ENCODE assay signal across 22 cellular contexts in genomic region chr1:93770640-93771039, GRCh38.
DNase-seq lines count a peak whose midpoint lies in the region; ATAC-seq and TF ChIP-seq lines count a peak whose summit lies in the region.
"Had no signal": no experiment of that assay in that cellular context is flagged by ENCODE, and none has a peak within 500 bp of the region (broad histone marks: within the 10 kb centered on the region; RNA-seq: fewer than 3 reads in every experiment).

No MANE protein-coding gene starts in this region.

- no peak overlapping the region for H3K4me3 ChIP-seq in adipocyte (ENCODE audit: low read length)
- H3K4me3 ChIP-seq: gastroesophageal sphincter, mucosa of descending colon, thoracic aorta had no signal

- TF ChIP-seq CTCF in chondrocyte (IDR thresholded peaks at IDR 0.05), result no peak

- no peak overlapping the region for H3K4me3 Mint-ChIP-seq in activated T-helper 17 cell treated with anti-CD3 and anti-CD28 coated beads, Interleukin-2, amount 50 U/mL, for 72 hours
- no peak overlapping the region for H3K4me3 Mint-ChIP-seq in chondrocyte (ENCODE audit: unreplicated experiment)
- H3K4me3 Mint-ChIP-seq: activated CD4-positive, alpha-beta memory T cell treated with anti-CD3 and anti-CD28 coated beads, Interleukin-2, amount 10 ng/mL, durations not matched to agents 7 days and 5 days; activated naive CD4-positive, alpha-beta T cell treated with anti-CD3 and anti-CD28 coated beads, Interleukin-2, amount 50 U/mL, for 24 hours; activated T-cell treated with anti-CD3 and anti-CD28 coated beads, Interleukin-2, amount 50 U/mL, for 4 hours; stimulated activated effector memory CD8-positive, alpha-beta T cell treated with anti-CD3 and anti-CD28 coated beads, Interleukin-12 subunit alpha, Interleukin-12 subunit beta, amount 100 ng/mL, for 72 hours; T-cell had no signal

- no peaks in the 10 kb centered on the region for H3K36me3 ChIP-seq in adipocyte (ENCODE audit: control insufficient read depth, insufficient read depth, low read length, severe bottlenecking)
- H3K36me3 ChIP-seq: gastroesophageal sphincter, thoracic aorta had no signal

- DNase-seq in EH (ENCODE audit: low read depth) (peak; percentile 41), NAMALWA (ENCODE audit: low spot score) (peak; percentile 13), adipocyte (ENCODE audit: low read depth) (peak; percentile 18), left kidney (ENCODE audit: low read depth, low spot score) (peak; percentile 72), chondrocyte (ENCODE audit: low spot score) (no peak)
- DNase-seq: activated CD4-positive, alpha-beta memory T cell treated with anti-CD3 and anti-CD28 coated beads, Interleukin-2, amount 10 ng/mL, durations not matched to agents 7 days and 5 days; activated T-cell treated with anti-CD3 and anti-CD28 coated beads, Interleukin-2, amount 50 U/mL, for 4 hours; GF-D8; left colon; mucosa of descending colon; MV-4-11; NCI-H2081 treated with DMSO at 0.1 percent for 48 hours; NCI-H526 treated with DMSO at 0.1 percent for 48 hours; T-cell had no signal

- H3K9ac ChIP-seq in adipocyte (ENCODE audit: low read length), result no peak overlapping the region

- H3K4me1 ChIP-seq in adipocyte (ENCODE audit: control insufficient read depth, insufficient read depth, low read length), result peaks cover 28% of the 10 kb centered on the region

- H3K27me3 ChIP-seq in adipocyte (replicated peaks; ENCODE audit: control insufficient read depth, insufficient read depth, low read length), result no peaks in the 10 kb centered on the region
- H3K27me3 ChIP-seq: gastroesophageal sphincter had no signal

- H3K9me3 Mint-ChIP-seq in activated T-helper 17 cell treated with anti-CD3 and anti-CD28 coated beads, Interleukin-2, amount 50 U/mL, for 72 hours, result no peaks in the 10 kb centered on the region
- no peaks in the 10 kb centered on the region for H3K9me3 Mint-ChIP-seq in chondrocyte (ENCODE audit: low read depth)
- H3K9me3 Mint-ChIP-seq: activated CD4-positive, alpha-beta memory T cell treated with anti-CD3 and anti-CD28 coated beads, Interleukin-2, amount 10 ng/mL, durations not matched to agents 7 days and 5 days; activated naive CD4-positive, alpha-beta T cell treated with anti-CD3 and anti-CD28 coated beads, Interleukin-2, amount 50 U/mL, for 24 hours; activated T-cell treated with anti-CD3 and anti-CD28 coated beads, Interleukin-2, amount 50 U/mL, for 4 hours; stimulated activated effector memory CD8-positive, alpha-beta T cell treated with anti-CD3 and anti-CD28 coated beads, Interleukin-12 subunit alpha, Interleukin-12 subunit beta, amount 100 ng/mL, for 72 hours; T-cell had no signal

- no peaks in the 10 kb centered on the region for H3K9me3 ChIP-seq in adipocyte (ENCODE audit: control insufficient read depth, low read length)
- H3K9me3 ChIP-seq: gastroesophageal sphincter, mucosa of descending colon, thoracic aorta had no signal

- no peak overlapping the region for H3K27ac Mint-ChIP-seq in activated T-helper 17 cell treated with anti-CD3 and anti-CD28 coated beads, Interleukin-2, amount 50 U/mL, for 72 hours
- no peak overlapping the region for H3K27ac Mint-ChIP-seq in chondrocyte (ENCODE audit: unreplicated experiment)
- H3K27ac Mint-ChIP-seq: activated CD4-positive, alpha-beta memory T cell treated with anti-CD3 and anti-CD28 coated beads, Interleukin-2, amount 10 ng/mL, durations not matched to agents 7 days and 5 days; activated naive CD4-positive, alpha-beta T cell treated with anti-CD3 and anti-CD28 coated beads, Interleukin-2, amount 50 U/mL, for 24 hours; stimulated activated effector memory CD8-positive, alpha-beta T cell treated with anti-CD3 and anti-CD28 coated beads, Interleukin-12 subunit alpha, Interleukin-12 subunit beta, amount 100 ng/mL, for 72 hours; T-cell had no signal

- no peak for ATAC-seq in GM18868 (IDR thresholded peaks at IDR 0.05; ENCODE audit: unreplicated experiment)
- no peak for ATAC-seq in activated T-helper 17 cell treated with anti-CD3 and anti-CD28 coated beads, Interleukin-2, amount 50 U/mL, for 72 hours (replicated peaks)
- no peak for ATAC-seq in HG02798 (IDR thresholded peaks at IDR 0.05; ENCODE audit: poor library complexity, unreplicated experiment)
- ATAC-seq: activated T-cell treated with anti-CD3 and anti-CD28 coated beads, Interleukin-2, amount 50 U/mL, for 4 hours; gastroesophageal sphincter; left colon; mucosa of descending colon; Panc1; stimulated activated effector memory CD8-positive, alpha-beta T cell treated with anti-CD3 and anti-CD28 coated beads, Interleukin-12 subunit alpha, Interleukin-12 subunit beta, amount 100 ng/mL, for 72 hours; T-cell had no signal

- no peaks in the 10 kb centered on the region for H3K4me1 Mint-ChIP-seq in activated T-helper 17 cell treated with anti-CD3 and anti-CD28 coated beads, Interleukin-2, amount 50 U/mL, for 72 hours
- H3K4me1 Mint-ChIP-seq in chondrocyte (ENCODE audit: low read depth), result peaks cover 31% of the 10 kb centered on the region

- no peaks in the 10 kb centered on the region for H3K27me3 Mint-ChIP-seq in activated T-helper 17 cell treated with anti-CD3 and anti-CD28 coated beads, Interleukin-2, amount 50 U/mL, for 72 hours
- no peaks in the 10 kb centered on the region for H3K27me3 Mint-ChIP-seq in chondrocyte (ENCODE audit: low read depth)
- H3K27me3 Mint-ChIP-seq: activated naive CD4-positive, alpha-beta T cell treated with anti-CD3 and anti-CD28 coated beads, Interleukin-2, amount 50 U/mL, for 24 hours had no signal

- H3K36me3 Mint-ChIP-seq in activated T-helper 17 cell treated with anti-CD3 and anti-CD28 coated beads, Interleukin-2, amount 50 U/mL, for 72 hours (ENCODE audit: low read depth), result no peaks in the 10 kb centered on the region
- no peaks in the 10 kb centered on the region for H3K36me3 Mint-ChIP-seq in chondrocyte (ENCODE audit: low read depth)
- H3K36me3 Mint-ChIP-seq: activated naive CD4-positive, alpha-beta T cell treated with anti-CD3 and anti-CD28 coated beads, Interleukin-2, amount 50 U/mL, for 24 hours; stimulated activated effector memory CD8-positive, alpha-beta T cell treated with anti-CD3 and anti-CD28 coated beads, Interleukin-12 subunit alpha, Interleukin-12 subunit beta, amount 100 ng/mL, for 72 hours; T-cell had no signal
